In genomic region chr3:49553320-49553689, GRCh38 we compare ENCODE assay signal across 9 cellular contexts. TPM values are rescaled to one million over a fixed set of nuclear protein-coding genes. Genes with fewer than 3 reads are reported as not detected.
DNase-seq lines count a peak whose midpoint lies in the region; ATAC-seq and TF ChIP-seq lines count a peak whose summit lies in the region.
"Had no signal": no experiment of that assay in that cellular context is flagged by ENCODE, and none has a peak within 500 bp of the region (broad histone marks: within the 10 kb centered on the region; RNA-seq: fewer than 3 reads in every experiment).

No MANE protein-coding gene starts in this region.

- WGBS in lung, 2 donors: 48 to 54% methylated on average over 9 of the region's 9 CpGs

- H3K9me3 Mint-ChIP-seq in activated naive CD8-positive, alpha-beta T cell treated with anti-CD3 and anti-CD28 coated beads, Interleukin-2, amount 50 U/mL, for 24 hours: no peaks in the 10 kb centered on the region

- peaks cover 25% of the 10 kb centered on the region for H3K27me3 Mint-ChIP-seq in activated naive CD8-positive, alpha-beta T cell treated with anti-CD3 and anti-CD28 coated beads, Interleukin-2, amount 50 U/mL, for 24 hours

- TF ChIP-seq CTCF in lung (IDR thresholded peaks at IDR 0.05; ENCODE audit: control extremely low read depth, extremely low read depth): no peak

- H3K4me1 ChIP-seq in lung (ENCODE audit: control insufficient read depth in 2 of 2, insufficient read depth in 2 of 2, low read length in 2 of 2): peaks cover 6 to 13% of the 10 kb centered on the region in 2 donors

- ATAC-seq in activated naive CD8-positive, alpha-beta T cell treated with anti-CD3 and anti-CD28 coated beads, Interleukin-2, amount 50 U/mL, for 24 hours: no peak
- ATAC-seq in lung (ENCODE audit: insufficient read depth, low FRiP score): no peak

- H3K4me3 ChIP-seq in lung: peak overlapping the region; percentile 31

- peaks cover 0 to 3% of the 10 kb centered on the region in 2 donors for H3K9me3 ChIP-seq in lung (ENCODE audit: control insufficient read depth in 2 of 2, insufficient read depth in 1 of 2, low read length in 1 of 2)

- peak; percentile 5 for DNase-seq in A172 (ENCODE audit: low spot score)
- peak; percentile 52 for DNase-seq in HCEC 1CT
- no peak for DNase-seq in activated naive CD8-positive, alpha-beta T cell treated with anti-CD3 and anti-CD28 coated beads, Interleukin-2, amount 50 U/mL, for 24 hours
- no peak for DNase-seq in lung (ENCODE audit: low spot score)
- no peak for DNase-seq in KBM-7
- no peak for DNase-seq in HUDEP-2 (lab: John Stamatoyannopoulos, UW; ENCODE audit: unreplicated experiment in 76 of 76)
- DNase-seq in stimulated activated naive CD4-positive, alpha-beta T cell (lab: John Stamatoyannopoulos, UW): no peak
- DNase-seq in nucleus accumbens (lab: John Stamatoyannopoulos, UW): no peak
- DNase-seq: small intestine had no signal

- peak overlapping the region; percentile 89 for H3K4me3 Mint-ChIP-seq in activated naive CD8-positive, alpha-beta T cell treated with anti-CD3 and anti-CD28 coated beads, Interleukin-2, amount 50 U/mL, for 24 hours

- peak overlapping the region in 1 of 2 donors; percentile 84 for H3K27ac ChIP-seq in lung (ENCODE audit: low read depth in 1 of 2, low read length in 1 of 2)

- in situ Hi-C loops in KBM-7 (cut with MboI; ENCODE audit: low pct_unique_long_range_greater_than_20kb, low sequenced_read_pairs): no loop called here

- no peaks in the 10 kb centered on the region for H3K36me3 ChIP-seq in lung (ENCODE audit: control insufficient read depth in 2 of 2, insufficient read depth in 2 of 2, low read length in 2 of 2)

- H3K27ac Mint-ChIP-seq in activated naive CD8-positive, alpha-beta T cell treated with anti-CD3 and anti-CD28 coated beads, Interleukin-2, amount 50 U/mL, for 24 hours: no peak overlapping the region

- peaks cover 12% of the 10 kb centered on the region for H3K4me1 Mint-ChIP-seq in activated naive CD8-positive, alpha-beta T cell treated with anti-CD3 and anti-CD28 coated beads, Interleukin-2, amount 50 U/mL, for 24 hours

- H3K27me3 ChIP-seq in lung (ENCODE audit: control insufficient read depth, insufficient read depth): no peaks in the 10 kb centered on the region

- H3K36me3 Mint-ChIP-seq in activated naive CD8-positive, alpha-beta T cell treated with anti-CD3 and anti-CD28 coated beads, Interleukin-2, amount 50 U/mL, for 24 hours (ENCODE audit: low read depth): no peaks in the 10 kb centered on the region

RNA-seq across cellular contexts. Expression of gene BSN, which starts 1.0 kb away (rescaled TPM):
- total RNA-seq in A172 (2014; rRNA removed; shearing (Covaris generic)): 0.10 and 0.12 TPM in 2 replicates
- under 1 TPM; 0.68 to 0.71 TPM for total RNA-seq in lung
- polyA plus RNA-seq in lung: under 1 TPM; 0.09 to 0.26 TPM

Comparison
In these comparisons a context has a peak if more than half of its experiments do, and no peak if none do; other contexts are left out.
1. DNase-seq: peak in A172 (single experiment) and HCEC 1CT (single experiment); none in activated naive CD8-positive, alpha-beta T cell treated with anti-CD3 and anti-CD28 coated beads, Interleukin-2, amount 50 U/mL, for 24 hours (single experiment), lung (single experiment), KBM-7 (single experiment), HUDEP-2 (0 of 76), stimulated activated naive CD4-positive, alpha-beta T cell (0 of 6) and nucleus accumbens (0 of 56).